ENCODE assay signal across 15 cellular contexts in the genomic region with DNA sequence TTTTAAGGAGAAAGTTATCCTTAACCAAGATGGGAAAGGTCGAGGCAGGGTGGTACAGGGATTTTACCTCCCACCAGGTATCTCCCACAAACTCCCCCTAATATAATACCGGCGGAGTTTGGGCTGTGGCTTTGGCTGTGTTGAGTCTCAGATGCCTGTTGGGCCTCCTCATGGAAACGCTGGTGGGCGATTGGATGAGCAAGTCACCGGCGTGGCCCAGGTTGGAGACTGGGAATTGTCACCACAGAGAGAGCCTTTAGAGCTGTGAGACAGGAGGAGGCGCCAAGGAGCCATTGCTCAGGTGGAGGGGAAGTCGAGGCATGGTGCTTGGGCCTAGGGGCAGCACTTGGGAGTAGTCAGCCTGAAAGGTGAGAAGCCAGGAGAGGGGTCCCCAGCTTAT.
"Had no signal": no experiment of that assay in that cellular context is flagged by ENCODE, and none has a peak within 500 bp of the region (broad histone marks: within the 10 kb centered on the region; RNA-seq: fewer than 3 reads in every experiment).

No MANE protein-coding gene starts in this region.

- H3K27me3 Mint-ChIP-seq: activated CD4-positive, alpha-beta T cell treated with anti-CD3 and anti-CD28 coated beads, Interleukin-2, amount 10 ng/mL, durations not matched to agents 24 days and 14 days; type B pancreatic cell had no signal

- H3K4me3 Mint-ChIP-seq: activated CD4-positive, alpha-beta T cell treated with anti-CD3 and anti-CD28 coated beads, Interleukin-2, amount 10 ng/mL, durations not matched to agents 24 days and 14 days; WTC11 had no signal

- ATAC-seq: esophagus mucosa, WTC11 had no signal

- H3K27ac Mint-ChIP-seq: activated CD4-positive, alpha-beta T cell treated with anti-CD3 and anti-CD28 coated beads, Interleukin-2, amount 10 ng/mL, durations not matched to agents 24 days and 14 days; activated T-helper 2 cell treated with anti-CD3 and anti-CD28 coated beads, Interferon-gamma antibody, Interleukin-2, Interleukin-4, amounts not matched to agents 10 μg/mL and 5 μg/mL and 100 μg/mL, durations not matched to agents 14 hours and 24 hours and 36 hours; WTC11 had no signal

- H3K4me1 ChIP-seq: parathyroid adenoma had no signal

- H3K4me3 ChIP-seq: right atrium auricular region, smooth muscle cell had no signal

- DNase-seq: activated CD4-positive, alpha-beta T cell treated with anti-CD3 and anti-CD28 coated beads, Interleukin-2, amount 10 ng/mL, durations not matched to agents 24 days and 14 days; activated CD8-positive, alpha-beta memory T cell treated with anti-CD3 and anti-CD28 coated beads for 24 hours; central memory CD4-positive, alpha-beta T cell; cortex of kidney; hippocampal formation; SK-N-SH; stimulated activated naive CD4-positive, alpha-beta T cell; T-helper 1 cell had no signal

- H3K4me2 ChIP-seq: SK-N-SH, smooth muscle cell had no signal

- H2AFZ ChIP-seq: parathyroid adenoma had no signal

- H3K79me2 ChIP-seq: parathyroid adenoma had no signal

- H3K9ac ChIP-seq: parathyroid adenoma, SK-N-SH had no signal

- H3K27ac ChIP-seq: parathyroid adenoma, right atrium auricular region had no signal

- H3K27me3 ChIP-seq: right atrium auricular region had no signal
